19 cellular contexts compared by ENCODE assay signal in the genomic region with DNA sequence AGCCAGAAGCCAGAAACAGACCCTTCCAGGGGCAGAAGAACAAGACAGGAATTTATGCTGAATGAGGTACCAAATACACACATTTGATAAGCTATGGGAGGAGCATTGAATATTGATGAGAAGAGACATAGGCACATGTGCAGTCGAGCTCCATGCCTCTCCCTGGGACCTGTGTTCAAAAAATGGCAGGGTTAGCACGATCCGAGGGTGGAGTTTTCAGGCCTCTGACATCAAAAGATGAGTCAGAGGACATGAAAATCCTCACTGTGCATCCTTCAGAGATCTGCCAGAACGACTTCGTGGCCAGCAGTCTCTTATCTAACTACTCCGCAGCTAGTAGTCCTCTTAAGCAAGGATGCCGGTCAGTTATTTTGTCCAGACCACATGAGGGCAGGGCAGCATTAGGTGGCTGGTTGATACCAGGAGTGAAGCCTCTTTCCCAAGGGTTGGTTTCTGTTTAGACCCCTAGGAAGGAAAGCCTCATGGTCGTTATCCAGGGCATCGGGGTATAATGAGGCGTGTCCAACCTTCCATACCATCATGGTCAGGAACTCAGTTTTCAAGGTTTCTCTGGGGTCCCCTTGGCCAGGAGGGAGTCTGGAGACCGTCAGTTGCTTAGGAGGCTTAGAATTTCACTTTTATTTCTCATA. TPM values are rescaled to one million over a fixed set of nuclear protein-coding genes. Genes with fewer than 3 reads are reported as not detected.
DNase-seq lines count a peak whose midpoint lies in the region; ATAC-seq and TF ChIP-seq lines count a peak whose summit lies in the region.
"Had no signal": no experiment of that assay in that cellular context is flagged by ENCODE, and none has a peak within 500 bp of the region (broad histone marks: within the 10 kb centered on the region; RNA-seq: fewer than 3 reads in every experiment).

No MANE protein-coding gene starts in this region.

- H3K27ac ChIP-seq in gastrocnemius medialis (peak overlapping the region; percentile 70 to 78 (median 74)), colonic mucosa (no peak overlapping the region), thyroid gland (no peak overlapping the region)
- H3K27ac ChIP-seq: BLaER1, esophagus muscularis mucosa, SK-N-MC had no signal

- H3K36me3 ChIP-seq in gastrocnemius medialis (no peaks in the 10 kb centered on the region), colonic mucosa (no peaks in the 10 kb centered on the region), thyroid gland (no peaks in the 10 kb centered on the region)
- H3K36me3 ChIP-seq: BLaER1, esophagus muscularis mucosa had no signal

- DNase-seq in RPMI7951 (ENCODE audit: low read depth) (peak; percentile 66), choroid plexus epithelial cell (ENCODE audit: low read depth) (peak; percentile 90), hepatic stellate cell (ENCODE audit: low spot score) (peak; percentile 33), gastrocnemius medialis (peak; percentile 52 to 80), NCI-H82 (lab: John Stamatoyannopoulos, UW) (no peak), colonic mucosa (no peak), germinal center (ENCODE audit: low spot score) (no peak), thyroid gland (no peak)
- DNase-seq: activated CD4-positive, alpha-beta T cell treated with anti-CD3 and anti-CD28 coated beads, Interleukin-2, amount 10 ng/mL, durations not matched to agents 24 days and 14 days; activated naive CD4-positive, alpha-beta T cell treated with Interleukin-2 at 50 U/mL for 16 hours; GDM1; posterior cingulate gyrus; stimulated activated CD4-positive, alpha-beta T cell treated with anti-CD3 and anti-CD28 coated beads, Interleukin-15, amount 100 ng/mL, for 24 hours; stimulated activated naive CD4-positive, alpha-beta T cell; trophoblast cell had no signal

- H3K9me3 ChIP-seq in gastrocnemius medialis (no peaks in the 10 kb centered on the region), colonic mucosa (no peaks in the 10 kb centered on the region), thyroid gland (no peaks in the 10 kb centered on the region)
- H3K9me3 ChIP-seq: esophagus muscularis mucosa had no signal

- 80 to 83% methylated on average over 11 of the region's 11 CpGs for WGBS in thyroid gland, 2 donors

- no peaks in the 10 kb centered on the region for H3K27me3 ChIP-seq in gastrocnemius medialis
- no peaks in the 10 kb centered on the region for H3K27me3 ChIP-seq in colonic mucosa
- no peaks in the 10 kb centered on the region for H3K27me3 ChIP-seq in thyroid gland
- H3K27me3 ChIP-seq: BLaER1, esophagus muscularis mucosa had no signal

- intact Hi-C loops in gastrocnemius medialis (cut with DNase I; ENCODE audit: low total_unique reads) (loop anchor here (5.0 kb wide), 1 partner anchor 33 kb away; the partner anchor contains the start of gene MARCHF6), colonic mucosa (cut with DNase I) (no loop called here), thyroid gland (cut with DNase I) (no loop called here)

- H3K9ac ChIP-seq in colonic mucosa (ENCODE audit: low read depth in 2 of 2, low read length in 2 of 2), result no peak overlapping the region
- H3K9ac ChIP-seq: BLaER1 had no signal

- H3K4me1 ChIP-seq in gastrocnemius medialis, result peaks cover 30 to 34% of the 10 kb centered on the region in 2 donors
- H3K4me1 ChIP-seq in colonic mucosa, result no peaks in the 10 kb centered on the region
- H3K4me1 ChIP-seq in thyroid gland, result peaks cover 0 to 9% of the 10 kb centered on the region in 2 donors
- H3K4me1 ChIP-seq: BLaER1 had no signal

- no peak overlapping the region for H3K4me3 ChIP-seq in choroid plexus epithelial cell (ENCODE audit: low read depth, low read length)
- H3K4me3 ChIP-seq in gastrocnemius medialis, result no peak overlapping the region
- H3K4me3 ChIP-seq in colonic mucosa, result no peak overlapping the region
- H3K4me3 ChIP-seq in thyroid gland (replicated peaks in 1 of 3), result no peak overlapping the region
- H3K4me3 ChIP-seq: BLaER1, esophagus muscularis mucosa, GM12878, SK-N-MC had no signal

- peak; percentile 53 for TF ChIP-seq CTCF in choroid plexus epithelial cell (conservative IDR thresholded peaks at IDR 0.05; ENCODE audit: low read depth, low read length)
- TF ChIP-seq CTCF in gastrocnemius medialis (IDR thresholded peaks at IDR 0.05 in 4 of 5, conservative IDR thresholded peaks at IDR 0.05 in 1 of 5), result no peak
- no peak for TF ChIP-seq CTCF in colonic mucosa (IDR thresholded peaks at IDR 0.05)
- no peak for TF ChIP-seq CTCF in thyroid gland (IDR thresholded peaks at IDR 0.05)

- peak; percentile 72 to 82 for ATAC-seq in gastrocnemius medialis
- ATAC-seq: GM12878 had no signal

- TF ChIP-seq POLR2A in gastrocnemius medialis (IDR thresholded peaks at IDR 0.05), result no peak
- TF ChIP-seq POLR2A in thyroid gland (IDR thresholded peaks at IDR 0.05), result no peak

- in situ Hi-C loops in gastrocnemius medialis (cut with MboI; ENCODE audit: low sequenced_read_pairs in 4 of 4), result no loop called here

RNA-seq across cellular contexts. Expression of gene CMBL, which starts 11.6 kb away (rescaled TPM):
- 4.0 and 4.1 TPM in 2 replicates for total RNA-seq in RPMI7951 (2014; rRNA removed; shearing (Covaris generic))
- total RNA-seq in gastrocnemius medialis (10 to 100 TPM in 3 of 4 donors, 1 to 10 TPM in 1; 7.8 to 46.7 (median 35.6) TPM), colonic mucosa (100 to 1,000 TPM; 123 to 186 TPM), thyroid gland (10 to 100 TPM; 10.3 to 32.0 (median 23.4) TPM)

RNA-seq across cellular contexts. Expression of gene MARCHF6, which starts 34.2 kb away (rescaled TPM):
- total RNA-seq in RPMI7951 (2014; rRNA removed; shearing (Covaris generic)), result 18.7 and 22.3 TPM in 2 replicates
- total RNA-seq in gastrocnemius medialis (100 to 1,000 TPM; 139 to 173 (median 146) TPM), colonic mucosa (100 to 1,000 TPM; 108 to 155 TPM), thyroid gland (100 to 1,000 TPM; 105 to 296 (median 213) TPM)

Comparison
In these comparisons a context has a peak if more than half of its experiments do, and no peak if none do; other contexts are left out.
1. DNase-seq: peak in RPMI7951 (single experiment), choroid plexus epithelial cell (single experiment), hepatic stellate cell (single experiment) and gastrocnemius medialis (2 of 2); none in NCI-H82 (single experiment), colonic mucosa (single experiment), germinal center (single experiment) and thyroid gland (0 of 2).
2. H3K27ac ChIP-seq: peak in gastrocnemius medialis (4 of 4); none in colonic mucosa (single experiment) and thyroid gland (0 of 3).